In genomic region chr13:100304241-100304640, GRCh38 we compare ENCODE assay signal across 1 cellular context.
TF ChIP-seq lines count a peak whose summit lies in the region.

No MANE protein-coding gene starts in this region.

TF ChIP-seq in GM23338, 12 proteins besides CTCF, POLR2A, EP300 and RAD21 (continued from another document):
- TF ChIP-seq, protein P1, sequence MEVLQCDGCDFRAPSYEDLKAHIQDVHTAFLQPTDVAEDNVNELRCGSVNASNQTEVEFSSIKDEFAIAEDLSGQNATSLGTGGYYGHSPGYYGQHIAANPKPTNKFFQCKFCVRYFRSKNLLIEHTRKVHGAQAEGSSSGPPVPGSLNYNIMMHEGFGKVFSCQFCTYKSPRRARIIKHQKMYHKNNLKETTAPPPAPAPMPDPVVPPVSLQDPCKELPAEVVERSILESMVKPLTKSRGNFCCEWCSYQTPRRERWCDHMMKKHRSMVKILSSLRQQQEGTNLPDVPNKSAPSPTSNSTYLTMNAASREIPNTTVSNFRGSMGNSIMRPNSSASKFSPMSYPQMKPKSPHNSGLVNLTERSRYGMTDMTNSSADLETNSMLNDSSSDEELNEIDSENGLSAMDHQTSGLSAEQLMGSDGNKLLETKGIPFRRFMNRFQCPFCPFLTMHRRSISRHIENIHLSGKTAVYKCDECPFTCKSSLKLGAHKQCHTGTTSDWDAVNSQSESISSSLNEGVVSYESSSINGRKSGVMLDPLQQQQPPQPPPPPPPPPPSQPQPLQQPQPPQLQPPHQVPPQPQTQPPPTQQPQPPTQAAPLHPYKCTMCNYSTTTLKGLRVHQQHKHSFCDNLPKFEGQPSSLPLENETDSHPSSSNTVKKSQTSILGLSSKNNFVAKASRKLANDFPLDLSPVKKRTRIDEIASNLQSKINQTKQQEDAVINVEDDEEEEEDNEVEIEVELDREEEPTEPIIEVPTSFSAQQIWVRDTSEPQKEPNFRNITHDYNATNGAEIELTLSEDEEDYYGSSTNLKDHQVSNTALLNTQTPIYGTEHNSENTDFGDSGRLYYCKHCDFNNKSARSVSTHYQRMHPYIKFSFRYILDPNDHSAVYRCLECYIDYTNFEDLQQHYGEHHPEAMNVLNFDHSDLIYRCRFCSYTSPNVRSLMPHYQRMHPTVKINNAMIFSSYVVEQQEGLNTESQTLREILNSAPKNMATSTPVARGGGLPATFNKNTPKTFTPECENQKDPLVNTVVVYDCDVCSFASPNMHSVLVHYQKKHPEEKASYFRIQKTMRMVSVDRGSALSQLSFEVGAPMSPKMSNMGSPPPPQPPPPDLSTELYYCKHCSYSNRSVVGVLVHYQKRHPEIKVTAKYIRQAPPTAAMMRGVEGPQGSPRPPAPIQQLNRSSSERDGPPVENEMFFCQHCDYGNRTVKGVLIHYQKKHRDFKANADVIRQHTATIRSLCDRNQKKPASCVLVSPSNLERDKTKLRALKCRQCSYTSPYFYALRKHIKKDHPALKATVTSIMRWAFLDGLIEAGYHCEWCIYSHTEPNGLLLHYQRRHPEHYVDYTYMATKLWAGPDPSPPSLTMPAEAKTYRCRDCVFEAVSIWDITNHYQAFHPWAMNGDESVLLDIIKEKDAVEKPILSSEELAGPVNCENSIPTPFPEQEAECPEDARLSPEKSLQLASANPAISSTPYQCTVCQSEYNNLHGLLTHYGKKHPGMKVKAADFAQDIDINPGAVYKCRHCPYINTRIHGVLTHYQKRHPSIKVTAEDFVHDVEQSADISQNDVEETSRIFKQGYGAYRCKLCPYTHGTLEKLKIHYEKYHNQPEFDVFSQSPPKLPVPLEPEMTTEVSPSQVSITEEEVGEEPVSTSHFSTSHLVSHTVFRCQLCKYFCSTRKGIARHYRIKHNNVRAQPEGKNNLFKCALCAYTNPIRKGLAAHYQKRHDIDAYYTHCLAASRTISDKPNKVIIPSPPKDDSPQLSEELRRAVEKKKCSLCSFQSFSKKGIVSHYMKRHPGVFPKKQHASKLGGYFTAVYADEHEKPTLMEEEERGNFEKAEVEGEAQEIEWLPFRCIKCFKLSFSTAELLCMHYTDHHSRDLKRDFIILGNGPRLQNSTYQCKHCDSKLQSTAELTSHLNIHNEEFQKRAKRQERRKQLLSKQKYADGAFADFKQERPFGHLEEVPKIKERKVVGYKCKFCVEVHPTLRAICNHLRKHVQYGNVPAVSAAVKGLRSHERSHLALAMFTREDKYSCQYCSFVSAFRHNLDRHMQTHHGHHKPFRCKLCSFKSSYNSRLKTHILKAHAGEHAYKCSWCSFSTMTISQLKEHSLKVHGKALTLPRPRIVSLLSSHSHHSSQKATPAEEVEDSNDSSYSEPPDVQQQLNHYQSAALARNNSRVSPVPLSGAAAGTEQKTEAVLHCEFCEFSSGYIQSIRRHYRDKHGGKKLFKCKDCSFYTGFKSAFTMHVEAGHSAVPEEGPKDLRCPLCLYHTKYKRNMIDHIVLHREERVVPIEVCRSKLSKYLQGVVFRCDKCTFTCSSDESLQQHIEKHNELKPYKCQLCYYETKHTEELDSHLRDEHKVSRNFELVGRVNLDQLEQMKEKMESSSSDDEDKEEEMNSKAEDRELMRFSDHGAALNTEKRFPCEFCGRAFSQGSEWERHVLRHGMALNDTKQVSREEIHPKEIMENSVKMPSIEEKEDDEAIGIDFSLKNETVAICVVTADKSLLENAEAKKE (CRISPR knock-in tag; IDR thresholded peaks at IDR 0.05): no peak
- TF ChIP-seq POLR2AphosphoS5 (IDR thresholded peaks at IDR 0.05; ENCODE audit: low read depth) (no peak), JUNB (IDR thresholded peaks at IDR 0.05; ENCODE audit: unreplicated experiment) (no peak), CREB1 (CRISPR knock-in tag; IDR thresholded peaks at IDR 0.05; ENCODE audit: low read depth) (no peak), ZNF114 (CRISPR knock-in tag; IDR thresholded peaks at IDR 0.05) (no peak), EZH2 (IDR thresholded peaks at IDR 0.05; ENCODE audit: low read depth, unreplicated experiment) (no peak)
- TF ChIP-seq, protein P2, sequence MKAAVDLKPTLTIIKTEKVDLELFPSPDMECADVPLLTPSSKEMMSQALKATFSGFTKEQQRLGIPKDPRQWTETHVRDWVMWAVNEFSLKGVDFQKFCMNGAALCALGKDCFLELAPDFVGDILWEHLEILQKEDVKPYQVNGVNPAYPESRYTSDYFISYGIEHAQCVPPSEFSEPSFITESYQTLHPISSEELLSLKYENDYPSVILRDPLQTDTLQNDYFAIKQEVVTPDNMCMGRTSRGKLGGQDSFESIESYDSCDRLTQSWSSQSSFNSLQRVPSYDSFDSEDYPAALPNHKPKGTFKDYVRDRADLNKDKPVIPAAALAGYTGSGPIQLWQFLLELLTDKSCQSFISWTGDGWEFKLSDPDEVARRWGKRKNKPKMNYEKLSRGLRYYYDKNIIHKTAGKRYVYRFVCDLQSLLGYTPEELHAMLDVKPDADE (IDR thresholded peaks at IDR 0.05): no peak
